ENCODE assay signal across 8 cellular contexts in genomic region chr3:111979689-111980025, GRCh38. TPM values are rescaled to one million over a fixed set of nuclear protein-coding genes. Genes with fewer than 3 reads are reported as not detected.
DNase-seq lines count a peak whose midpoint lies in the region; ATAC-seq and TF ChIP-seq lines count a peak whose summit lies in the region.

No MANE protein-coding gene starts in this region.

- H3K27ac ChIP-seq in AG04450 (ENCODE audit: low read depth, low read length), result no peak overlapping the region
- peak overlapping the region; percentile 90 for H3K27ac ChIP-seq in HCT116 (ENCODE audit: low read depth, low read length)
- no peak overlapping the region for H3K27ac ChIP-seq in iPS-20b (ENCODE audit: low read length)
- peak overlapping the region; percentile 87 for H3K27ac ChIP-seq in substantia nigra (ENCODE audit: low read depth, low read length, poor library complexity, severe bottlenecking)

- RAD21 ChIA-PET in HCT116 (lab: Charles Lee; ENCODE audit: low non-redundant PET in 1 of 2, low total read pairs in 2 of 2, uncharacterized antibody in 2 of 2, unreplicated experiment in 2 of 2), result interaction anchor here in 1 of 2 experiments (1.7 kb wide), 1 partner anchor 34 kb away, joined by 6 read pairs; no protein-coding TSS in a partner anchor

- H3K9me3 ChIP-seq in AG04450 (ENCODE audit: control insufficient read depth, insufficient read depth, low read length) (no peaks in the 10 kb centered on the region), HCT116 (ENCODE audit: control insufficient read depth in 1 of 2, insufficient read depth in 1 of 2, low read depth in 1 of 2, low read length in 2 of 2) (no peaks in the 10 kb centered on the region), iPS-20b (ENCODE audit: insufficient read depth, low read depth, low read length) (no peaks in the 10 kb centered on the region)

- no peaks in the 10 kb centered on the region for H3K27me3 ChIP-seq in AG04450 (ENCODE audit: control insufficient read depth, insufficient read depth, low read length)
- H3K27me3 ChIP-seq in HCT116 (ENCODE audit: insufficient read depth, low read length), result no peaks in the 10 kb centered on the region
- H3K27me3 ChIP-seq in iPS-20b (ENCODE audit: insufficient read depth, low read length), result no peaks in the 10 kb centered on the region

- peak overlapping the region; percentile 81 for H3K4me2 ChIP-seq in HCT116 (ENCODE audit: low read length)

- peak overlapping the region; percentile 80 for H3K9ac ChIP-seq in HCT116 (ENCODE audit: low read length)
- H3K9ac ChIP-seq in iPS-20b (ENCODE audit: low read depth, low read length), result peak overlapping the region; percentile 80; the same call in 1 of the 2 replicates

- peaks cover 14 to 47% of the 10 kb centered on the region in 2 donors for H3K36me3 Mint-ChIP-seq in activated naive CD4-positive, alpha-beta T cell treated with anti-CD3 and anti-CD28 coated beads, Interleukin-2, amount 50 U/mL, for 72 hours

- TF ChIP-seq CTCF in AG04450 (IDR thresholded peaks at IDR 0.05; ENCODE audit: low read depth, low read length), result no peak
- TF ChIP-seq CTCF in HCT116 (IDR thresholded peaks at IDR 0.05 in 2 of 3, conservative IDR thresholded peaks at IDR 0.05 in 1 of 3; ENCODE audit: borderline replicate concordance in 1 of 3, insufficient read depth in 1 of 3, low read depth in 2 of 3, low read length in 2 of 3), result no peak

- TF ChIP-seq POLR2A in HCT116 (IDR thresholded peaks at IDR 0.05; ENCODE audit: borderline replicate concordance, extremely low read depth, insufficient read depth, insufficient read length), result no peak

- H3K4me1 ChIP-seq in HCT116 (ENCODE audit: control insufficient read depth in 1 of 2, insufficient read depth in 2 of 2, low read length in 2 of 2), result peaks cover 25 to 33% of the 10 kb centered on the region in 2 experiments
- peaks cover 4% of the 10 kb centered on the region; the same call in 1 of the 2 replicates for H3K4me1 ChIP-seq in iPS-20b (ENCODE audit: insufficient read depth, low read length)

- H3K36me3 ChIP-seq in HCT116 (ENCODE audit: control insufficient read depth in 1 of 2, insufficient read depth in 2 of 2, low read length in 2 of 2), result peaks cover 32 to 39% of the 10 kb centered on the region in 2 experiments
- peaks cover 4% of the 10 kb centered on the region; the same call in 1 of the 2 replicates for H3K36me3 ChIP-seq in iPS-20b (ENCODE audit: insufficient read depth, low read depth, low read length)

- H3K9me3 Mint-ChIP-seq in activated naive CD4-positive, alpha-beta T cell treated with anti-CD3 and anti-CD28 coated beads, Interleukin-2, amount 50 U/mL, for 72 hours, result no peaks in the 10 kb centered on the region

- CTCF ChIA-PET in AG04450 (lab: Charles Lee) (interaction anchor here (0.5 to 4.3 kb wide), 6 partner anchors 9 to 262 kb away, joined by 3 to 37 read pairs (median 14); no protein-coding TSS in a partner anchor), HCT116 (lab: Charles Lee) (interaction anchor here (2.2 to 4.3 kb wide), 4 partner anchors 9 to 64 kb away, joined by 12 to 56 read pairs (median 30); no protein-coding TSS in a partner anchor)

- no peak overlapping the region for H2AFZ ChIP-seq in HCT116 (ENCODE audit: low read depth, low read length, poor library complexity, severe bottlenecking)

- no peak for TF ChIP-seq RAD21 in HCT116 (IDR thresholded peaks at IDR 0.05; ENCODE audit: low read depth)

- peaks cover 59% of the 10 kb centered on the region for H3K79me2 ChIP-seq in HCT116 (ENCODE audit: insufficient read depth, low read length)

- DNase-seq in AG04450 (ENCODE audit: low read depth, low spot score), result no peak
- no peak for DNase-seq in HCT116 (ENCODE audit: low read depth, low spot score)
- DNase-seq in activated naive CD4-positive, alpha-beta T cell treated with anti-CD3 and anti-CD28 coated beads, Interleukin-2, amount 50 U/mL, for 72 hours (ENCODE audit: low spot score in 2 of 2), result no peak
- no peak for DNase-seq in substantia nigra (lab: John Stamatoyannopoulos, UW)
- DNase-seq in Kasumi-1 (lab: John Stamatoyannopoulos, UW), result no peak

- H3K9me2 ChIP-seq in HCT116 (ENCODE audit: insufficient read depth), result no peaks in the 10 kb centered on the region

- H3K27ac Mint-ChIP-seq in activated naive CD4-positive, alpha-beta T cell treated with anti-CD3 and anti-CD28 coated beads, Interleukin-2, amount 50 U/mL, for 72 hours, result peak overlapping the region; percentile 48 to 90

- POLR2A ChIA-PET in AG04450 (lab: Yijun Ruan, JAX), result interaction anchor here (1.5 kb wide), 1 partner anchor 9 kb away, joined by 4 read pairs; no protein-coding TSS in a partner anchor
- POLR2A ChIA-PET in HCT116 (lab: Charles Lee), result interaction anchor here (1.4 to 3.7 kb wide), 17 partner anchors 9 to 264 kb away, joined by 5 to 33 read pairs (median 11); no protein-coding TSS in a partner anchor

- intact Hi-C loops in HCT116 (cut with micrococcal nuclease), result loop anchor here (10.0 kb wide), 1 partner anchor 405 kb away; no protein-coding TSS in a partner anchor

- ATAC-seq in HCT116 (no peak), HG02759 (IDR thresholded peaks at IDR 0.05; ENCODE audit: unreplicated experiment) (no peak), GM19023 (IDR thresholded peaks at IDR 0.05; ENCODE audit: unreplicated experiment) (no peak)
- peak; percentile 19 to 37 for ATAC-seq in activated naive CD4-positive, alpha-beta T cell treated with anti-CD3 and anti-CD28 coated beads, Interleukin-2, amount 50 U/mL, for 72 hours

- peaks cover 2% of the 10 kb centered on the region; the same call in 1 of the 2 replicates for H4K20me1 ChIP-seq in HCT116 (ENCODE audit: insufficient read depth)

- peak overlapping the region; percentile 92 for H3K4me3 ChIP-seq in AG04450 (ENCODE audit: low read depth, low read length)
- peak overlapping the region; percentile 77 to 78 for H3K4me3 ChIP-seq in HCT116 (replicated peaks in 1 of 2; ENCODE audit: low read depth in 1 of 2, low read length in 2 of 2)
- peak overlapping the region; percentile 86 for H3K4me3 ChIP-seq in iPS-20b (ENCODE audit: low read length)

- TSS peak; percentile 47 for BruUV-seq in HCT116 (replicated peaks; lab: Mats Ljungman, UMichigan)

TF ChIP-seq in HCT116, 20 proteins besides CTCF, POLR2A, EP300 and RAD21:
- TF ChIP-seq, protein P1, sequence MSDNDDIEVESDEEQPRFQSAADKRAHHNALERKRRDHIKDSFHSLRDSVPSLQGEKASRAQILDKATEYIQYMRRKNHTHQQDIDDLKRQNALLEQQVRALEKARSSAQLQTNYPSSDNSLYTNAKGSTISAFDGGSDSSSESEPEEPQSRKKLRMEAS (IDR thresholded peaks at IDR 0.05), result no peak
- TF ChIP-seq JUND (IDR thresholded peaks at IDR 0.05), result no peak
- TF ChIP-seq EGR1 (IDR thresholded peaks at IDR 0.05; ENCODE audit: low read depth), result no peak
- no peak for TF ChIP-seq EZH2phosphoT487 (IDR thresholded peaks at IDR 0.05; ENCODE audit: borderline replicate concordance)
- TF ChIP-seq SIN3A (IDR thresholded peaks at IDR 0.05; ENCODE audit: low read depth), result 0 out of 2 replicates have a peak, but pooled peaks have one; percentile 30

RNA-seq across cellular contexts. Expression of gene ABHD10, which starts 0.8 kb away (rescaled TPM):
- 28.8 and 37.5 TPM in 2 replicates for polyA plus RNA-seq in AG04450 (2011; rRNA removed)
- 20.4 and 40.6 TPM in 2 replicates for polyA minus RNA-seq in AG04450 (2011; rRNA and poly(A)+ RNA removed)
- total RNA-seq in HCT116 (2021; ENCODE audit: unreplicated experiment), result 295 TPM
- polyA plus RNA-seq in HCT116 (2012), result 142 and 150 TPM in 2 replicates
- total RNA-seq in activated naive CD4-positive, alpha-beta T cell treated with anti-CD3 and anti-CD28 coated beads, Interleukin-2, amount 50 U/mL, for 72 hours, result 10 to 100 TPM; 68.1 to 87.6 TPM

RNA-seq across cellular contexts. Expression of gene TAGLN3, which starts 19.1 kb away (rescaled TPM):
- polyA plus RNA-seq in AG04450 (2011; rRNA removed), result 2.2 and 2.5 TPM in 2 replicates
- 1.4 and 2.8 TPM in 2 replicates for polyA minus RNA-seq in AG04450 (2011; rRNA and poly(A)+ RNA removed)
- 0.64 TPM for total RNA-seq in HCT116 (2021; ENCODE audit: unreplicated experiment)
- 0.35 and 0.47 TPM in 2 replicates for polyA plus RNA-seq in HCT116 (2012)
- total RNA-seq in activated naive CD4-positive, alpha-beta T cell treated with anti-CD3 and anti-CD28 coated beads, Interleukin-2, amount 50 U/mL, for 72 hours, result 1 to 10 TPM in 1 of 2 donors, under 1 TPM in 1; 0.49 to 6.9 TPM

RNA-seq across cellular contexts. Expression of gene TMPRSS7, which starts 54.9 kb away (rescaled TPM):
- polyA plus RNA-seq in AG04450 (2011; rRNA removed), result not detected in 2 replicates
- polyA minus RNA-seq in AG04450 (2011; rRNA and poly(A)+ RNA removed), result not detected in 2 replicates
- not detected for total RNA-seq in HCT116 (2021; ENCODE audit: unreplicated experiment)
- 0.04 TPM in 1 of 2 replicates, not detected in the other for polyA plus RNA-seq in HCT116 (2012)
- not detected for total RNA-seq in activated naive CD4-positive, alpha-beta T cell treated with anti-CD3 and anti-CD28 coated beads, Interleukin-2, amount 50 U/mL, for 72 hours

Comparison
In these comparisons a context has a peak if more than half of its experiments do, and no peak if none do; other contexts are left out.
1. H3K27ac ChIP-seq: peak in HCT116 (single experiment) and substantia nigra (single experiment); none in AG04450 (single experiment) and iPS-20b (single experiment).
2. ATAC-seq: peak in activated naive CD4-positive, alpha-beta T cell treated with anti-CD3 and anti-CD28 coated beads, Interleukin-2, amount 50 U/mL, for 72 hours (2 of 2); none in HCT116 (single experiment), HG02759 (single experiment) and GM19023 (single experiment).
3. Peak in every context shown above with its lines, with median percentiles within 50 percentile points of each other: H3K4me3 ChIP-seq.